Comparison of ENCODE assay signal across 29 cellular contexts in genomic region chr11:116458546-116458945, GRCh38.
"Had no signal": no experiment of that assay in that cellular context is flagged by ENCODE, and none has a peak within 500 bp of the region (broad histone marks: within the 10 kb centered on the region; RNA-seq: fewer than 3 reads in every experiment).

No MANE protein-coding gene starts in this region.

- H3K27ac Mint-ChIP-seq: activated CD8-positive, alpha-beta memory T cell treated with anti-CD3 and anti-CD28 coated beads, Interleukin-2, amount 10 ng/mL, durations not matched to agents 7 days and 5 days; activated CD8-positive, alpha-beta T cell treated with anti-CD3 and anti-CD28 coated beads for 36 hours; activated naive CD4-positive, alpha-beta T cell treated with anti-CD3 and anti-CD28 coated beads, Interleukin-2, amount 50 U/mL, for 24 hours; activated naive CD8-positive, alpha-beta T cell treated with anti-CD3 and anti-CD28 coated beads, Interleukin-2, amount 50 U/mL, for 24 hours; activated T-helper 2 cell treated with anti-CD3 and anti-CD28 coated beads, Interferon-gamma antibody, Interleukin-2, Interleukin-4, amounts not matched to agents 10 μg/mL and 5 μg/mL and 100 μg/mL, durations not matched to agents 14 hours and 24 hours and 36 hours; immature natural killer cell; mesothelial cell of epicardium; naive thymus-derived CD4-positive, alpha-beta T cell; stimulated activated naive B cell treated with anti-CD40 and anti-IgM and Interleukin-4, amounts not matched to agents 10 μg/mL and 1 μg/mL and 100 μg/mL, for 72 hours; T-helper 1 cell treated with Interleukin-12 subunit alpha and Interleukin-12 subunit beta and Interleukin-4 antibody, amounts not matched to agents 30 μg/mL and 1 μg/mL, for 36 hours; WTC11 had no signal

- H3K27ac ChIP-seq: colonic mucosa, dorsolateral prefrontal cortex, gastroesophageal sphincter, stomach, thyroid gland, upper lobe of right lung had no signal

- FAIRE-seq: endothelial cell of umbilical vein, kidney had no signal

- H3K4me1 ChIP-seq: thyroid gland, upper lobe of right lung had no signal

- H3K4me3 Mint-ChIP-seq: activated CD8-positive, alpha-beta memory T cell treated with anti-CD3 and anti-CD28 coated beads, Interleukin-2, amount 10 ng/mL, durations not matched to agents 7 days and 5 days; activated CD8-positive, alpha-beta T cell treated with anti-CD3 and anti-CD28 coated beads for 36 hours; activated naive CD4-positive, alpha-beta T cell treated with anti-CD3 and anti-CD28 coated beads, Interleukin-2, amount 50 U/mL, for 24 hours; activated naive CD8-positive, alpha-beta T cell treated with anti-CD3 and anti-CD28 coated beads, Interleukin-2, amount 50 U/mL, for 24 hours; immature natural killer cell; mesothelial cell of epicardium; naive thymus-derived CD4-positive, alpha-beta T cell; stimulated activated naive B cell treated with anti-CD40 and anti-IgM and Interleukin-4, amounts not matched to agents 10 μg/mL and 1 μg/mL and 100 μg/mL, for 72 hours; T-helper 1 cell treated with Interleukin-12 subunit alpha and Interleukin-12 subunit beta and Interleukin-4 antibody, amounts not matched to agents 30 μg/mL and 1 μg/mL, for 36 hours; WTC11 had no signal

- H3K27me3 ChIP-seq: colonic mucosa, dorsolateral prefrontal cortex, gastroesophageal sphincter, thyroid gland, upper lobe of right lung had no signal

- H3K36me3 ChIP-seq: colonic mucosa, gastroesophageal sphincter, stomach, thyroid gland, upper lobe of right lung had no signal

- DNase-seq: activated CD4-positive, alpha-beta T cell treated with anti-CD3 and anti-CD28 coated beads, Interleukin-2, amount 50 U/mL, for 1 hour; activated CD8-positive, alpha-beta memory T cell treated with anti-CD3 and anti-CD28 coated beads, Interleukin-2, amount 10 ng/mL, durations not matched to agents 7 days and 5 days; activated CD8-positive, alpha-beta T cell treated with anti-CD3 and anti-CD28 coated beads for 36 hours; activated naive CD8-positive, alpha-beta T cell treated with anti-CD3 and anti-CD28 coated beads, Interleukin-2, amount 50 U/mL, for 24 hours; activated T-cell treated with anti-CD3 and anti-CD28 coated beads, Interleukin-2, amount 50 U/mL, for 48 hours; amygdala; dorsolateral prefrontal cortex; effector memory CD4-positive, alpha-beta T cell; head of caudate nucleus; hypothalamus; immature natural killer cell; kidney; mammary epithelial cell; naive thymus-derived CD4-positive, alpha-beta T cell; stimulated activated CD4-positive, alpha-beta T cell treated with anti-CD3 and anti-CD28 coated beads, Interleukin-15, amount 100 ng/mL, for 24 hours; stimulated activated CD4-positive, alpha-beta T cell treated with anti-CD3 and anti-CD28 coated beads, Interleukin-2, amount 100 ng/mL, for 24 hours; stimulated activated naive B cell treated with anti-CD40 and anti-IgM and Interleukin-4, amounts not matched to agents 10 μg/mL and 1 μg/mL and 100 μg/mL, for 72 hours; stomach; T-helper 9 cell; thyroid gland; upper lobe of right lung had no signal

- H3K9me3 ChIP-seq: colonic mucosa, gastroesophageal sphincter, stomach, thyroid gland, upper lobe of right lung had no signal

- H3K4me3 ChIP-seq: colonic mucosa, dorsolateral prefrontal cortex, gastroesophageal sphincter, stomach, thyroid gland, upper lobe of right lung had no signal

- H3K4me1 Mint-ChIP-seq: activated CD8-positive, alpha-beta memory T cell treated with anti-CD3 and anti-CD28 coated beads, Interleukin-2, amount 10 ng/mL, durations not matched to agents 7 days and 5 days; activated naive CD4-positive, alpha-beta T cell treated with anti-CD3 and anti-CD28 coated beads, Interleukin-2, amount 50 U/mL, for 24 hours; activated naive CD8-positive, alpha-beta T cell treated with anti-CD3 and anti-CD28 coated beads, Interleukin-2, amount 50 U/mL, for 24 hours; immature natural killer cell; naive thymus-derived CD4-positive, alpha-beta T cell; stimulated activated naive B cell treated with anti-CD40 and anti-IgM and Interleukin-4, amounts not matched to agents 10 μg/mL and 1 μg/mL and 100 μg/mL, for 72 hours had no signal

- H3K9me3 Mint-ChIP-seq: activated CD8-positive, alpha-beta T cell treated with anti-CD3 and anti-CD28 coated beads for 36 hours; activated naive CD4-positive, alpha-beta T cell treated with anti-CD3 and anti-CD28 coated beads, Interleukin-2, amount 50 U/mL, for 24 hours; activated naive CD8-positive, alpha-beta T cell treated with anti-CD3 and anti-CD28 coated beads, Interleukin-2, amount 50 U/mL, for 24 hours; activated T-helper 2 cell treated with anti-CD3 and anti-CD28 coated beads, Interferon-gamma antibody, Interleukin-2, Interleukin-4, amounts not matched to agents 10 μg/mL and 5 μg/mL and 100 μg/mL, durations not matched to agents 14 hours and 24 hours and 36 hours; mesothelial cell of epicardium; stimulated activated naive B cell treated with anti-CD40 and anti-IgM and Interleukin-4, amounts not matched to agents 10 μg/mL and 1 μg/mL and 100 μg/mL, for 72 hours; T-helper 1 cell treated with Interleukin-12 subunit alpha and Interleukin-12 subunit beta and Interleukin-4 antibody, amounts not matched to agents 30 μg/mL and 1 μg/mL, for 36 hours; WTC11 had no signal

- H3K36me3 Mint-ChIP-seq: activated CD8-positive, alpha-beta memory T cell treated with anti-CD3 and anti-CD28 coated beads, Interleukin-2, amount 10 ng/mL, durations not matched to agents 7 days and 5 days; activated naive CD4-positive, alpha-beta T cell treated with anti-CD3 and anti-CD28 coated beads, Interleukin-2, amount 50 U/mL, for 24 hours; immature natural killer cell; mesothelial cell of epicardium; naive thymus-derived CD4-positive, alpha-beta T cell; stimulated activated naive B cell treated with anti-CD40 and anti-IgM and Interleukin-4, amounts not matched to agents 10 μg/mL and 1 μg/mL and 100 μg/mL, for 72 hours had no signal

- ATAC-seq: activated CD8-positive, alpha-beta memory T cell treated with anti-CD3 and anti-CD28 coated beads, Interleukin-2, amount 10 ng/mL, durations not matched to agents 7 days and 5 days; activated CD8-positive, alpha-beta T cell treated with anti-CD3 and anti-CD28 coated beads for 36 hours; activated naive CD8-positive, alpha-beta T cell treated with anti-CD3 and anti-CD28 coated beads, Interleukin-2, amount 50 U/mL, for 24 hours; gastroesophageal sphincter; naive thymus-derived CD4-positive, alpha-beta T cell; stimulated activated naive B cell treated with anti-CD40 and anti-IgM and Interleukin-4, amounts not matched to agents 10 μg/mL and 1 μg/mL and 100 μg/mL, for 72 hours; upper lobe of right lung had no signal
